7 cellular contexts compared by ENCODE assay signal in genomic region chr1:229507502-229507901, GRCh38. TPM values are rescaled to one million over a fixed set of nuclear protein-coding genes. Genes with fewer than 3 reads are reported as not detected.
DNase-seq lines count a peak whose midpoint lies in the region; ATAC-seq, FAIRE-seq and TF ChIP-seq lines count a peak whose summit lies in the region.

No MANE protein-coding gene starts in this region.

- no peaks in the 10 kb centered on the region for H3K9me2 ChIP-seq in MM.1S (replicated peaks; ENCODE audit: insufficient read depth, low read length)

- H3K9me1 ChIP-seq in endothelial cell of umbilical vein (replicated peaks; ENCODE audit: control insufficient read depth, extremely low read depth, insufficient read depth, low read length), result no peaks in the 10 kb centered on the region

- DNase-seq in MM.1S (no peak), endothelial cell of umbilical vein (ENCODE audit: low read depth, low spot score) (no peak), SKM-1 (lab: John Stamatoyannopoulos, UW; ENCODE audit: unreplicated experiment) (no peak), islet precursor cell (no peak)
- DNase-seq in activated CD8-positive, alpha-beta memory T cell treated with anti-CD3 and anti-CD28 coated beads, Interleukin-2, amount 50 U/mL, for 4 hours, result no peak

- peaks cover 9% of the 10 kb centered on the region; the same call in 1 of the 2 replicates for H3F3A ChIP-seq in MM.1S (ENCODE audit: insufficient read depth, low read length)

- H3K27me3 ChIP-seq in MM.1S (replicated peaks; ENCODE audit: insufficient read depth, low read length), result no peaks in the 10 kb centered on the region
- no peaks in the 10 kb centered on the region for H3K27me3 ChIP-seq in endothelial cell of umbilical vein (ENCODE audit: control insufficient read depth in 2 of 2, insufficient read depth in 2 of 2, low read length in 2 of 2)
- H3K27me3 ChIP-seq in parathyroid adenoma (ENCODE audit: control insufficient read depth, insufficient read depth, low read length), result no peaks in the 10 kb centered on the region

- peak overlapping the region; percentile 75 for H3K4me3 ChIP-seq in MM.1S (ENCODE audit: low read length)
- peak overlapping the region; percentile 61 to 93 (median 64) for H3K4me3 ChIP-seq in endothelial cell of umbilical vein (replicated peaks in 1 of 3; ENCODE audit: insufficient read depth in 1 of 3, low read depth in 1 of 3, low read length in 3 of 3)
- peak overlapping the region; percentile 85 for H3K4me3 ChIP-seq in parathyroid adenoma (ENCODE audit: low read depth, low read length)

- no peak for FAIRE-seq in endothelial cell of umbilical vein (lab: Jason Lieb, UNC)

- peak overlapping the region; percentile 81 for H3K4me2 ChIP-seq in MM.1S (ENCODE audit: low read depth, low read length)
- H3K4me2 ChIP-seq in endothelial cell of umbilical vein (ENCODE audit: insufficient read depth, low read length), result peak overlapping the region; percentile 97
- peak overlapping the region; percentile 62 for H3K4me2 ChIP-seq in parathyroid adenoma (ENCODE audit: low read length)

- peak overlapping the region; percentile 79 for H2AFZ ChIP-seq in MM.1S (ENCODE audit: low read length)
- H2AFZ ChIP-seq in endothelial cell of umbilical vein (ENCODE audit: low read depth, low read length), result peak overlapping the region; percentile 32
- peak overlapping the region; percentile 94 for H2AFZ ChIP-seq in parathyroid adenoma

- dilution Hi-C loops in endothelial cell of umbilical vein (cut with MboI; ENCODE audit: extremely low pct_ligation_motif_present, low sequenced_read_pairs), result no loop called here

- H4K20me1 ChIP-seq in MM.1S (ENCODE audit: insufficient read depth, low read length), result no peaks in the 10 kb centered on the region
- no peaks in the 10 kb centered on the region for H4K20me1 ChIP-seq in endothelial cell of umbilical vein (replicated peaks; ENCODE audit: control insufficient read depth, extremely low read depth, insufficient read depth, low read length)

- TF ChIP-seq POLR2A in endothelial cell of umbilical vein (IDR thresholded peaks at IDR 0.05; ENCODE audit: low read depth, low read length), result no peak

- CTCF ChIA-PET in endothelial cell of umbilical vein (lab: Charles Lee), result interaction anchor here (1.0 to 2.8 kb wide), 3 partner anchors 26 to 237 kb away, joined by 4 to 10 read pairs (median 4); partner anchors contain the start of gene RAB4A

- peak overlapping the region; percentile 79 for H3K27ac ChIP-seq in MM.1S (ENCODE audit: low read length)
- H3K27ac ChIP-seq in endothelial cell of umbilical vein (ENCODE audit: insufficient read depth, low read depth, low read length), result peak overlapping the region; percentile 56
- H3K27ac ChIP-seq in parathyroid adenoma, result peak overlapping the region; percentile 86

- H3K4me1 ChIP-seq in MM.1S (ENCODE audit: low read length), result peaks cover 11% of the 10 kb centered on the region
- H3K4me1 ChIP-seq in endothelial cell of umbilical vein (ENCODE audit: control insufficient read depth, extremely low read depth, insufficient read depth, low read length), result peaks cover 14% of the 10 kb centered on the region
- H3K4me1 ChIP-seq in parathyroid adenoma, result no peaks in the 10 kb centered on the region

- H3K36me3 ChIP-seq in MM.1S (replicated peaks; ENCODE audit: insufficient read depth, low read length) (no peaks in the 10 kb centered on the region; the same call in 1 of the 2 replicates), endothelial cell of umbilical vein (ENCODE audit: control insufficient read depth in 2 of 2, extremely low read depth in 1 of 2, insufficient read depth in 2 of 2, low read length in 2 of 2) (no peaks in the 10 kb centered on the region), parathyroid adenoma (ENCODE audit: control insufficient read depth, insufficient read depth, low read length) (no peaks in the 10 kb centered on the region)

- peaks cover 38% of the 10 kb centered on the region for H3K79me2 ChIP-seq in MM.1S (ENCODE audit: low read length)
- H3K79me2 ChIP-seq in endothelial cell of umbilical vein (ENCODE audit: control insufficient read depth, insufficient read depth, low read length), result peaks cover 19% of the 10 kb centered on the region
- H3K79me2 ChIP-seq in parathyroid adenoma, result no peaks in the 10 kb centered on the region

- POLR2A ChIA-PET in endothelial cell of umbilical vein (lab: Charles Lee), result interaction anchor here (1.6 kb wide), 1 partner anchor 51 kb away, joined by 7 read pairs; the partner anchor contains the start of gene ABCB10

- H3K9ac ChIP-seq in MM.1S (ENCODE audit: low read length), result peak overlapping the region; percentile 83
- peak overlapping the region; percentile 93 for H3K9ac ChIP-seq in endothelial cell of umbilical vein (replicated peaks; ENCODE audit: extremely low read depth, insufficient read depth, low read length)
- H3K9ac ChIP-seq in parathyroid adenoma, result no peak overlapping the region

- peak; percentile 2 for ATAC-seq in GM21526 (IDR thresholded peaks at IDR 0.05; ENCODE audit: low FRiP score, unreplicated experiment)

- intact Hi-C loops in endothelial cell of umbilical vein (cut with micrococcal nuclease), result loop anchor here (5.0 kb wide), 1 partner anchor 235 kb away; the partner anchor contains the start of gene RAB4A

- no peak for TF ChIP-seq CTCF in MM.1S (IDR thresholded peaks at IDR 0.05; ENCODE audit: low read length)
- TF ChIP-seq CTCF in endothelial cell of umbilical vein (IDR thresholded peaks at IDR 0.05; ENCODE audit: extremely low read depth in 1 of 2, insufficient read depth in 1 of 2, low read depth in 1 of 2, low read length in 2 of 2), result no peak
- TF ChIP-seq CTCF in parathyroid adenoma (IDR thresholded peaks at IDR 0.05), result no peak

- BruUV-seq in endothelial cell of umbilical vein (replicated peaks; lab: Mats Ljungman, UMichigan), result no TSS peak

- H3K9me3 ChIP-seq in MM.1S (replicated peaks; ENCODE audit: insufficient read depth, low read length) (no peaks in the 10 kb centered on the region), endothelial cell of umbilical vein (replicated peaks; ENCODE audit: control insufficient read depth, insufficient read depth, low read length) (no peaks in the 10 kb centered on the region), parathyroid adenoma (ENCODE audit: control insufficient read depth, low read length) (no peaks in the 10 kb centered on the region)

TF ChIP-seq in endothelial cell of umbilical vein, 7 proteins besides CTCF, POLR2A, EP300 and RAD21:
- TF ChIP-seq FOS (IDR thresholded peaks at IDR 0.05; ENCODE audit: borderline replicate concordance, insufficient read depth, low read length), result no peak
- no peak for TF ChIP-seq JUN (IDR thresholded peaks at IDR 0.05; ENCODE audit: borderline replicate concordance, insufficient read depth, insufficient read length, low read depth)
- no peak for TF ChIP-seq GATA2 (IDR thresholded peaks at IDR 0.05; ENCODE audit: insufficient read depth, insufficient read length, low read depth, low read length)
- TF ChIP-seq MYC (IDR thresholded peaks at IDR 0.05; ENCODE audit: low read depth, low read length), result no peak
- TF ChIP-seq, protein P1, sequence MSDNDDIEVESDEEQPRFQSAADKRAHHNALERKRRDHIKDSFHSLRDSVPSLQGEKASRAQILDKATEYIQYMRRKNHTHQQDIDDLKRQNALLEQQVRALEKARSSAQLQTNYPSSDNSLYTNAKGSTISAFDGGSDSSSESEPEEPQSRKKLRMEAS (IDR thresholded peaks at IDR 0.05; ENCODE audit: insufficient read depth, insufficient read length), result no peak
- no peak for TF ChIP-seq POLR2AphosphoS5 (IDR thresholded peaks at IDR 0.05; ENCODE audit: insufficient read depth, low read depth, low read length)
- no peak for TF ChIP-seq EZH2 (IDR thresholded peaks at IDR 0.05; ENCODE audit: borderline replicate concordance, low read depth, low read length, severe bottlenecking)

RNA-seq across cellular contexts. Expression of gene NUP133, which starts 0.6 kb away (rescaled TPM):
- 35.9 and 43.2 TPM in 2 replicates for total RNA-seq in endothelial cell of umbilical vein
- polyA plus RNA-seq in endothelial cell of umbilical vein, result 11.1 and 13.4 TPM in 2 replicates
- 13.0 and 13.4 TPM in 2 replicates for polyA plus RNA-seq in endothelial cell of umbilical vein (2011; cell fraction: cytosol; rRNA removed)
- polyA plus RNA-seq in endothelial cell of umbilical vein (2011; cell fraction: nucleus; rRNA removed), result 26.4 and 30.7 TPM in 2 replicates
- 16.3 and 25.8 TPM in 2 replicates for polyA plus RNA-seq in endothelial cell of umbilical vein (2012)
- 32.9 and 35.6 TPM in 2 replicates for polyA minus RNA-seq in endothelial cell of umbilical vein
- polyA minus RNA-seq in endothelial cell of umbilical vein (2011; cell fraction: cytosol; rRNA and poly(A)+ RNA removed), result 18.8 TPM
- polyA minus RNA-seq in endothelial cell of umbilical vein (2011; cell fraction: nucleus; rRNA and poly(A)+ RNA removed), result 22.5 and 40.3 TPM in 2 replicates

RNA-seq across cellular contexts. Expression of gene ABCB10, which starts 51.0 kb away (rescaled TPM):
- total RNA-seq in endothelial cell of umbilical vein, result 19.4 and 19.8 TPM in 2 replicates
- 5.2 and 6.0 TPM in 2 replicates for polyA plus RNA-seq in endothelial cell of umbilical vein
- 6.1 and 6.2 TPM in 2 replicates for polyA plus RNA-seq in endothelial cell of umbilical vein (2011; cell fraction: cytosol; rRNA removed)
- polyA plus RNA-seq in endothelial cell of umbilical vein (2011; cell fraction: nucleus; rRNA removed), result 9.6 and 14.7 TPM in 2 replicates
- polyA plus RNA-seq in endothelial cell of umbilical vein (2012), result 11.2 and 13.8 TPM in 2 replicates
- polyA minus RNA-seq in endothelial cell of umbilical vein, result 11.0 and 18.7 TPM in 2 replicates
- polyA minus RNA-seq in endothelial cell of umbilical vein (2011; cell fraction: cytosol; rRNA and poly(A)+ RNA removed), result 12.1 TPM
- polyA minus RNA-seq in endothelial cell of umbilical vein (2011; cell fraction: nucleus; rRNA and poly(A)+ RNA removed), result 6.1 and 8.4 TPM in 2 replicates

Comparison
In these comparisons a context has a peak if more than half of its experiments do, and no peak if none do; other contexts are left out.
1. H2AFZ ChIP-seq: peak in every context shown above with its lines; median percentile 94 in parathyroid adenoma; 79 in MM.1S; 32 in endothelial cell of umbilical vein.